ENCODE assay signal across 1 cellular context in the genomic region with DNA sequence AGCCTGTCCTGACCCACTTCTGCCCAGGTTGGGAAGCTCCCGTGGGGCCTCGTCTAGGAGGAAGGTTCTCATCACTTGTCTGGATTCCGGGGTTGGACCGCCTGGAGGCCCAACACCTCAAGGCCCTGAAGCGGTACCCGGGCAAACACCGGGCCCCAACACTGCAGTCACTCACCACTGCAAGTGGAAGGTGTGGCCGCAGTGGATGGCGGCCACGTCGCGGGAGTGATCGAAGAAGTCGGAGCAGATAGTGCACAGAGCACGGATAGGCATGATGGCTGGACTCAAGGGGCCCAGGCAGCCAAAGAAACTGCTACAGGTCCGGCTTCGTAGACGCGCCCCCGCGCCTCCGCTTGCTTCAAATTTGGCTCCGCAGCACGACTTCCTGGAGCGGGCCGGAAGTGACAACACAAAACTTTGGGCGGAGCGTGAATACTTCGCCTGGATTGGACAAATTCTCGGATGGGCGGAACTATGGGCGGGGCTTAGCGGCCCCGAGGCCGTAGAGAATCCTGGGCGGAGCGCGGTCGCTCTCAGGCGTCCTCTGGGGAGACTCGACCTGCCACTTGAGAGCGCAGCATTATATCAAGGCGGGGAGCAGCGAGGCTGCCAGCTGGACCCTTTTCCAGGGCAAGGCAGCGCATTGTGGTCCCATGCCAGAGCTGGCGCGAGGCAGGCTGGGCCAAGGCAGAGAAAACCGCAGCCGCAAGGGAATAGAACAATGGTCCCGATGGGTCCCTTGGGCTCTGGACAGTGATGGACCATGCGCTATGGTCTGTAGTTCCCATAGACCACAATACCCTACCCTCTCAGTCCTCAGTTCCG.
TF ChIP-seq lines count a peak whose summit lies in the region.

A gene with protein sequence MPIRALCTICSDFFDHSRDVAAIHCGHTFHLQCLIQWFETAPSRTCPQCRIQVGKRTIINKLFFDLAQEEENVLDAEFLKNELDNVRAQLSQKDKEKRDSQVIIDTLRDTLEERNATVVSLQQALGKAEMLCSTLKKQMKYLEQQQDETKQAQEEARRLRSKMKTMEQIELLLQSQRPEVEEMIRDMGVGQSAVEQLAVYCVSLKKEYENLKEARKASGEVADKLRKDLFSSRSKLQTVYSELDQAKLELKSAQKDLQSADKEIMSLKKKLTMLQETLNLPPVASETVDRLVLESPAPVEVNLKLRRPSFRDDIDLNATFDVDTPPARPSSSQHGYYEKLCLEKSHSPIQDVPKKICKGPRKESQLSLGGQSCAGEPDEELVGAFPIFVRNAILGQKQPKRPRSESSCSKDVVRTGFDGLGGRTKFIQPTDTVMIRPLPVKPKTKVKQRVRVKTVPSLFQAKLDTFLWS (minus strand): TSS at position 384 of the 825 bp plus-strand sequence. CDS start 111 bp downstream, at position 273.

TF ChIP-seq in HEK293, 187 proteins besides CTCF, POLR2A, EP300 and RAD21 (continued from another document and continues in another):
- TF ChIP-seq, protein P1, sequence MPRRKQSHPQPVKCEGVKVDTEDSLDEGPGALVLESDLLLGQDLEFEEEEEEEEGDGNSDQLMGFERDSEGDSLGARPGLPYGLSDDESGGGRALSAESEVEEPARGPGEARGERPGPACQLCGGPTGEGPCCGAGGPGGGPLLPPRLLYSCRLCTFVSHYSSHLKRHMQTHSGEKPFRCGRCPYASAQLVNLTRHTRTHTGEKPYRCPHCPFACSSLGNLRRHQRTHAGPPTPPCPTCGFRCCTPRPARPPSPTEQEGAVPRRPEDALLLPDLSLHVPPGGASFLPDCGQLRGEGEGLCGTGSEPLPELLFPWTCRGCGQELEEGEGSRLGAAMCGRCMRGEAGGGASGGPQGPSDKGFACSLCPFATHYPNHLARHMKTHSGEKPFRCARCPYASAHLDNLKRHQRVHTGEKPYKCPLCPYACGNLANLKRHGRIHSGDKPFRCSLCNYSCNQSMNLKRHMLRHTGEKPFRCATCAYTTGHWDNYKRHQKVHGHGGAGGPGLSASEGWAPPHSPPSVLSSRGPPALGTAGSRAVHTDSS (tag by site-specific recombination; IDR thresholded peaks at IDR 0.05): no peak
- TF ChIP-seq, protein P2, sequence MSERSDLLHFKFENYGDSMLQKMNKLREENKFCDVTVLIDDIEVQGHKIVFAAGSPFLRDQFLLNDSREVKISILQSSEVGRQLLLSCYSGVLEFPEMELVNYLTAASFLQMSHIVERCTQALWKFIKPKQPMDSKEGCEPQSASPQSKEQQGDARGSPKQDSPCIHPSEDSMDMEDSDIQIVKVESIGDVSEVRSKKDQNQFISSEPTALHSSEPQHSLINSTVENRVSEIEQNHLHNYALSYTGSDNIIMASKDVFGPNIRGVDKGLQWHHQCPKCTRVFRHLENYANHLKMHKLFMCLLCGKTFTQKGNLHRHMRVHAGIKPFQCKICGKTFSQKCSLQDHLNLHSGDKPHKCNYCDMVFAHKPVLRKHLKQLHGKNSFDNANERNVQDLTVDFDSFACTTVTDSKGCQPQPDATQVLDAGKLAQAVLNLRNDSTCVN (tag by site-specific recombination; optimal IDR thresholded peaks at IDR 0.05): peak; percentile 67
- no peak for TF ChIP-seq HOXA7 (CRISPR knock-in tag; IDR thresholded peaks at IDR 0.05; ENCODE audit: borderline replicate concordance)
- no peak for TF ChIP-seq ZNF341 (tag by site-specific recombination; IDR thresholded peaks at IDR 0.05; ENCODE audit: low read depth)
- TF ChIP-seq, protein P3, sequence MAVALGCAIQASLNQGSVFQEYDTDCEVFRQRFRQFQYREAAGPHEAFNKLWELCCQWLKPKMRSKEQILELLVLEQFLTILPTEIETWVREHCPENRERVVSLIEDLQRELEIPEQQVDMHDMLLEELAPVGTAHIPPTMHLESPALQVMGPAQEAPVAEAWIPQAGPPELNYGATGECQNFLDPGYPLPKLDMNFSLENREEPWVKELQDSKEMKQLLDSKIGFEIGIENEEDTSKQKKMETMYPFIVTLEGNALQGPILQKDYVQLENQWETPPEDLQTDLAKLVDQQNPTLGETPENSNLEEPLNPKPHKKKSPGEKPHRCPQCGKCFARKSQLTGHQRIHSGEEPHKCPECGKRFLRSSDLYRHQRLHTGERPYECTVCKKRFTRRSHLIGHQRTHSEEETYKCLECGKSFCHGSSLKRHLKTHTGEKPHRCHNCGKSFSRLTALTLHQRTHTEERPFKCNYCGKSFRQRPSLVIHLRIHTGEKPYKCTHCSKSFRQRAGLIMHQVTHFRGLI (tag by site-specific recombination; IDR thresholded peaks at IDR 0.05): no peak
- no peak for TF ChIP-seq ZNF658 (tag by site-specific recombination; IDR thresholded peaks at IDR 0.05)
- TF ChIP-seq ZNF521 (tag by site-specific recombination; IDR thresholded peaks at IDR 0.05): no peak
- TF ChIP-seq GLI2 (tag by site-specific recombination; IDR thresholded peaks at IDR 0.05; ENCODE audit: borderline replicate concordance, low read depth): no peak
- TF ChIP-seq, protein P4, sequence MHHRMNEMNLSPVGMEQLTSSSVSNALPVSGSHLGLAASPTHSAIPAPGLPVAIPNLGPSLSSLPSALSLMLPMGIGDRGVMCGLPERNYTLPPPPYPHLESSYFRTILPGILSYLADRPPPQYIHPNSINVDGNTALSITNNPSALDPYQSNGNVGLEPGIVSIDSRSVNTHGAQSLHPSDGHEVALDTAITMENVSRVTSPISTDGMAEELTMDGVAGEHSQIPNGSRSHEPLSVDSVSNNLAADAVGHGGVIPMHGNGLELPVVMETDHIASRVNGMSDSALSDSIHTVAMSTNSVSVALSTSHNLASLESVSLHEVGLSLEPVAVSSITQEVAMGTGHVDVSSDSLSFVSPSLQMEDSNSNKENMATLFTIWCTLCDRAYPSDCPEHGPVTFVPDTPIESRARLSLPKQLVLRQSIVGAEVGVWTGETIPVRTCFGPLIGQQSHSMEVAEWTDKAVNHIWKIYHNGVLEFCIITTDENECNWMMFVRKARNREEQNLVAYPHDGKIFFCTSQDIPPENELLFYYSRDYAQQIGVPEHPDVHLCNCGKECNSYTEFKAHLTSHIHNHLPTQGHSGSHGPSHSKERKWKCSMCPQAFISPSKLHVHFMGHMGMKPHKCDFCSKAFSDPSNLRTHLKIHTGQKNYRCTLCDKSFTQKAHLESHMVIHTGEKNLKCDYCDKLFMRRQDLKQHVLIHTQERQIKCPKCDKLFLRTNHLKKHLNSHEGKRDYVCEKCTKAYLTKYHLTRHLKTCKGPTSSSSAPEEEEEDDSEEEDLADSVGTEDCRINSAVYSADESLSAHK (tag by site-specific recombination; IDR thresholded peaks at IDR 0.05): peak; percentile 80
- no peak for TF ChIP-seq ZBTB7A (tag by site-specific recombination; IDR thresholded peaks at IDR 0.05; ENCODE audit: low read depth)
- TF ChIP-seq, protein P5, sequence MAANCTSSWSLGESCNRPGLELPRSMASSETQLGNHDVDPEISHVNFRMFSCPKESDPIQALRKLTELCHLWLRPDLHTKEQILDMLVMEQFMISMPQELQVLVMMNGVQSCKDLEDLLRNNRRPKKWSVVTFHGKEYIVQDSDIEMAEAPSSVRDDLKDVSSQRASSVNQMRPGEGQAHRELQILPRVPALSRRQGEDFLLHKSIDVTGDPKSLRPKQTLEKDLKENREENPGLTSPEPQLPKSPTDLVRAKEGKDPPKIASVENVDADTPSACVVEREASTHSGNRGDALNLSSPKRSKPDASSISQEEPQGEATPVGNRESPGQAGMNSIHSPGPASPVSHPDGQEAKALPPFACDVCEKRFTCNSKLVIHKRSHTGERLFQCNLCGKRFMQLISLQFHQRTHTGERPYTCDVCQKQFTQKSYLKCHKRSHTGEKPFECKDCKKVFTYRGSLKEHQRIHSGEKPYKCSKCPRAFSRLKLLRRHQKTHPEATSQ (tag by site-specific recombination; IDR thresholded peaks at IDR 0.05): no peak
- TF ChIP-seq ZNF660 (tag by site-specific recombination; IDR thresholded peaks at IDR 0.05): 0 out of 2 replicates have a peak, but pooled peaks have one; percentile 31
- no peak for TF ChIP-seq ZNF585B (tag by site-specific recombination; IDR thresholded peaks at IDR 0.05)
- peak; percentile 73 for TF ChIP-seq ZBTB17 (tag by site-specific recombination; IDR thresholded peaks at IDR 0.05)
- no peak for TF ChIP-seq REPIN1 (tag by site-specific recombination; IDR thresholded peaks at IDR 0.05; ENCODE audit: low read depth)
- TF ChIP-seq, protein P6, sequence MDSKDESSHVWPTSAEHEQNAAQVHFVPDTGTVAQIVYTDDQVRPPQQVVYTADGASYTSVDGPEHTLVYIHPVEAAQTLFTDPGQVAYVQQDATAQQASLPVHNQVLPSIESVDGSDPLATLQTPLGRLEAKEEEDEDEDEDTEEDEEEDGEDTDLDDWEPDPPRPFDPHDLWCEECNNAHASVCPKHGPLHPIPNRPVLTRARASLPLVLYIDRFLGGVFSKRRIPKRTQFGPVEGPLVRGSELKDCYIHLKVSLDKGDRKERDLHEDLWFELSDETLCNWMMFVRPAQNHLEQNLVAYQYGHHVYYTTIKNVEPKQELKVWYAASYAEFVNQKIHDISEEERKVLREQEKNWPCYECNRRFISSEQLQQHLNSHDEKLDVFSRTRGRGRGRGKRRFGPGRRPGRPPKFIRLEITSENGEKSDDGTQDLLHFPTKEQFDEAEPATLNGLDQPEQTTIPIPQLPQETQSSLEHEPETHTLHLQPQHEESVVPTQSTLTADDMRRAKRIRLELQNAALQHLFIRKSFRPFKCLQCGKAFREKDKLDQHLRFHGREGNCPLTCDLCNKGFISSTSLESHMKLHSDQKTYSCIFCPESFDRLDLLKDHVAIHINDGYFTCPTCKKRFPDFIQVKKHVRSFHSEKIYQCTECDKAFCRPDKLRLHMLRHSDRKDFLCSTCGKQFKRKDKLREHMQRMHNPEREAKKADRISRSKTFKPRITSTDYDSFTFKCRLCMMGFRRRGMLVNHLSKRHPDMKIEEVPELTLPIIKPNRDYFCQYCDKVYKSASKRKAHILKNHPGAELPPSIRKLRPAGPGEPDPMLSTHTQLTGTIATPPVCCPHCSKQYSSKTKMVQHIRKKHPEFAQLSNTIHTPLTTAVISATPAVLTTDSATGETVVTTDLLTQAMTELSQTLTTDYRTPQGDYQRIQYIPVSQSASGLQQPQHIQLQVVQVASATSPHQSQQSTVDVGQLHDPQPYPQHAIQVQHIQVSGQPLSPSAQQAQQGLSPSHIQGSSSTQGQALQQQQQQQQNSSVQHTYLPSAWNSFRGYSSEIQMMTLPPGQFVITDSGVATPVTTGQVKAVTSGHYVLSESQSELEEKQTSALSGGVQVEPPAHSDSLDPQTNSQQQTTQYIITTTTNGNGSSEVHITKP (tag by site-specific recombination; IDR thresholded peaks at IDR 0.05): peak; percentile 24; the same call in 1 of the 2 replicates
- TF ChIP-seq ZNF394 (tag by site-specific recombination; IDR thresholded peaks at IDR 0.05; ENCODE audit: borderline replicate concordance): no peak
- peak; percentile 87 for TF ChIP-seq ZNF335 (tag by site-specific recombination; conservative IDR thresholded peaks at IDR 0.05)
- TF ChIP-seq, protein P7, sequence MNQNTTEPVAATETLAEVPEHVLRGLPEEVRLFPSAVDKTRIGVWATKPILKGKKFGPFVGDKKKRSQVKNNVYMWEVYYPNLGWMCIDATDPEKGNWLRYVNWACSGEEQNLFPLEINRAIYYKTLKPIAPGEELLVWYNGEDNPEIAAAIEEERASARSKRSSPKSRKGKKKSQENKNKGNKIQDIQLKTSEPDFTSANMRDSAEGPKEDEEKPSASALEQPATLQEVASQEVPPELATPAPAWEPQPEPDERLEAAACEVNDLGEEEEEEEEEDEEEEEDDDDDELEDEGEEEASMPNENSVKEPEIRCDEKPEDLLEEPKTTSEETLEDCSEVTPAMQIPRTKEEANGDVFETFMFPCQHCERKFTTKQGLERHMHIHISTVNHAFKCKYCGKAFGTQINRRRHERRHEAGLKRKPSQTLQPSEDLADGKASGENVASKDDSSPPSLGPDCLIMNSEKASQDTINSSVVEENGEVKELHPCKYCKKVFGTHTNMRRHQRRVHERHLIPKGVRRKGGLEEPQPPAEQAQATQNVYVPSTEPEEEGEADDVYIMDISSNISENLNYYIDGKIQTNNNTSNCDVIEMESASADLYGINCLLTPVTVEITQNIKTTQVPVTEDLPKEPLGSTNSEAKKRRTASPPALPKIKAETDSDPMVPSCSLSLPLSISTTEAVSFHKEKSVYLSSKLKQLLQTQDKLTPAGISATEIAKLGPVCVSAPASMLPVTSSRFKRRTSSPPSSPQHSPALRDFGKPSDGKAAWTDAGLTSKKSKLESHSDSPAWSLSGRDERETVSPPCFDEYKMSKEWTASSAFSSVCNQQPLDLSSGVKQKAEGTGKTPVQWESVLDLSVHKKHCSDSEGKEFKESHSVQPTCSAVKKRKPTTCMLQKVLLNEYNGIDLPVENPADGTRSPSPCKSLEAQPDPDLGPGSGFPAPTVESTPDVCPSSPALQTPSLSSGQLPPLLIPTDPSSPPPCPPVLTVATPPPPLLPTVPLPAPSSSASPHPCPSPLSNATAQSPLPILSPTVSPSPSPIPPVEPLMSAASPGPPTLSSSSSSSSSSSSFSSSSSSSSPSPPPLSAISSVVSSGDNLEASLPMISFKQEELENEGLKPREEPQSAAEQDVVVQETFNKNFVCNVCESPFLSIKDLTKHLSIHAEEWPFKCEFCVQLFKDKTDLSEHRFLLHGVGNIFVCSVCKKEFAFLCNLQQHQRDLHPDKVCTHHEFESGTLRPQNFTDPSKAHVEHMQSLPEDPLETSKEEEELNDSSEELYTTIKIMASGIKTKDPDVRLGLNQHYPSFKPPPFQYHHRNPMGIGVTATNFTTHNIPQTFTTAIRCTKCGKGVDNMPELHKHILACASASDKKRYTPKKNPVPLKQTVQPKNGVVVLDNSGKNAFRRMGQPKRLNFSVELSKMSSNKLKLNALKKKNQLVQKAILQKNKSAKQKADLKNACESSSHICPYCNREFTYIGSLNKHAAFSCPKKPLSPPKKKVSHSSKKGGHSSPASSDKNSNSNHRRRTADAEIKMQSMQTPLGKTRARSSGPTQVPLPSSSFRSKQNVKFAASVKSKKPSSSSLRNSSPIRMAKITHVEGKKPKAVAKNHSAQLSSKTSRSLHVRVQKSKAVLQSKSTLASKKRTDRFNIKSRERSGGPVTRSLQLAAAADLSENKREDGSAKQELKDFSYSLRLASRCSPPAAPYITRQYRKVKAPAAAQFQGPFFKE (tag by site-specific recombination; IDR thresholded peaks at IDR 0.05; ENCODE audit: borderline replicate concordance): no peak
- TF ChIP-seq, protein P8, sequence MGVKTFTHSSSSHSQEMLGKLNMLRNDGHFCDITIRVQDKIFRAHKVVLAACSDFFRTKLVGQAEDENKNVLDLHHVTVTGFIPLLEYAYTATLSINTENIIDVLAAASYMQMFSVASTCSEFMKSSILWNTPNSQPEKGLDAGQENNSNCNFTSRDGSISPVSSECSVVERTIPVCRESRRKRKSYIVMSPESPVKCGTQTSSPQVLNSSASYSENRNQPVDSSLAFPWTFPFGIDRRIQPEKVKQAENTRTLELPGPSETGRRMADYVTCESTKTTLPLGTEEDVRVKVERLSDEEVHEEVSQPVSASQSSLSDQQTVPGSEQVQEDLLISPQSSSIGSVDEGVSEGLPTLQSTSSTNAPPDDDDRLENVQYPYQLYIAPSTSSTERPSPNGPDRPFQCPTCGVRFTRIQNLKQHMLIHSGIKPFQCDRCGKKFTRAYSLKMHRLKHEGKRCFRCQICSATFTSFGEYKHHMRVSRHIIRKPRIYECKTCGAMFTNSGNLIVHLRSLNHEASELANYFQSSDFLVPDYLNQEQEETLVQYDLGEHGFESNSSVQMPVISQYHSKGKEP (tag by site-specific recombination; IDR thresholded peaks at IDR 0.05): no peak
- TF ChIP-seq MYNN (tag by site-specific recombination; IDR thresholded peaks at IDR 0.05; ENCODE audit: borderline replicate concordance): no peak
- TF ChIP-seq SP2 (tag by site-specific recombination; IDR thresholded peaks at IDR 0.05): peak; percentile 91
